ENCODE assay signal across 22 cellular contexts in genomic region chr20:41889871-41890224, GRCh38.
DNase-seq lines count a peak whose midpoint lies in the region; FAIRE-seq and TF ChIP-seq lines count a peak whose summit lies in the region.
"Had no signal": no experiment of that assay in that cellular context is flagged by ENCODE, and none has a peak within 500 bp of the region (broad histone marks: within the 10 kb centered on the region; RNA-seq: fewer than 3 reads in every experiment).

No MANE protein-coding gene starts in this region.

- FAIRE-seq in D721Med (lab: Jason Lieb, UNC) = peak; percentile 87
- FAIRE-seq: A549, GM12878, islet of Langerhans had no signal

- H3K4me1 ChIP-seq in esophagus (ENCODE audit: control insufficient read depth in 2 of 2, insufficient read depth in 2 of 2, low read length in 1 of 2) = peaks cover 0 to 7% of the 10 kb centered on the region in 2 donors
- H3K4me1 ChIP-seq: A549, BLaER1, psoas muscle had no signal

- POLR2A ChIA-PET in RWPE1 (lab: Yijun Ruan, JAX; ENCODE audit: low non-redundant PET) = no interaction called here

- no peaks in the 10 kb centered on the region for H3K9me3 ChIP-seq in esophagus (ENCODE audit: control insufficient read depth in 2 of 2, insufficient read depth in 1 of 2, low read depth in 1 of 2, low read length in 1 of 2)
- H3K9me3 ChIP-seq: A549, BLaER1, psoas muscle had no signal

- CTCF ChIA-PET in RWPE1 (lab: Yijun Ruan, JAX) = interaction anchor here (0.7 to 1.1 kb wide), 2 partner anchors 19 to 1298 kb away, joined by 3 to 5 read pairs; no protein-coding TSS in a partner anchor

- DNase-seq in D721Med (ENCODE audit: insufficient read length, low spot score) (no peak), RWPE1 (ENCODE audit: low spot score) (peak; percentile 36), mucosa of gallbladder (ENCODE audit: low spot score) (peak; percentile 81), DMS114 treated with DMSO at 0.1 percent for 48 hours (lab: John Stamatoyannopoulos, UW; ENCODE audit: unreplicated experiment) (no peak), GM03348 (ENCODE audit: low spot score) (no peak), NCI-H526 (lab: John Stamatoyannopoulos, UW) (no peak)
- DNase-seq in activated CD8-positive, alpha-beta memory T cell treated with anti-CD3 and anti-CD28 coated beads, Interleukin-2, amount 50 U/mL, for 4 hours = no peak
- DNase-seq: activated CD4-positive, alpha-beta T cell treated with anti-CD3 and anti-CD28 coated beads for 48 hours; activated CD8-positive, alpha-beta memory T cell treated with anti-CD3 and anti-CD28 coated beads, Interleukin-2, amount 10 ng/mL, durations not matched to agents 7 days and 5 days; central memory CD4-positive, alpha-beta T cell; DMS 273 treated with DMSO at 0.1 percent for 48 hours; GDM1; natural killer cell; NCI-H226; NK-92 treated with Interleukin-12 subunit alpha and Interleukin-12 subunit beta, amount 100 ng/mL, for 24 hours; psoas muscle; stimulated activated CD4-positive, alpha-beta T cell treated with anti-CD3 and anti-CD28 coated beads, Interleukin-12 subunit alpha, Interleukin-12 subunit beta, amount 100 ng/mL, for 4 hours had no signal

- no peak overlapping the region for H3K27ac ChIP-seq in RWPE1
- H3K27ac ChIP-seq in esophagus (ENCODE audit: low read depth in 2 of 2, low read length in 1 of 2) = peak overlapping the region; percentile 20 to 80
- H3K27ac ChIP-seq: A549, BLaER1, psoas muscle had no signal

- H3K4me3 ChIP-seq in esophagus (ENCODE audit: low read depth in 1 of 2, low read length in 2 of 2) = no peak overlapping the region
- H3K4me3 ChIP-seq: A549, BLaER1, GM12878, psoas muscle had no signal

- TF ChIP-seq CTCF in D721Med (IDR thresholded peaks at IDR 0.05; ENCODE audit: insufficient read depth, missing control alignments) (no peak), RWPE1 (conservative IDR thresholded peaks at IDR 0.05; ENCODE audit: low read depth) (no peak)

- WGBS in esophagus, 2 donors = 28 to 31% methylated on average over 4 of the region's 4 CpGs

- H3K36me3 ChIP-seq in esophagus (ENCODE audit: control insufficient read depth in 2 of 2, insufficient read depth in 2 of 2, low read length in 1 of 2) = no peaks in the 10 kb centered on the region
- H3K36me3 ChIP-seq: BLaER1 had no signal

- no peaks in the 10 kb centered on the region for H3K27me3 ChIP-seq in esophagus (ENCODE audit: control insufficient read depth in 1 of 2, insufficient read depth in 2 of 2, low read length in 2 of 2)
- H3K27me3 ChIP-seq: BLaER1 had no signal

Comparison
In these comparisons a context has a peak if more than half of its experiments do, and no peak if none do; other contexts are left out.
1. DNase-seq: peak in RWPE1 (single experiment) and mucosa of gallbladder (single experiment); none in D721Med (single experiment), DMS114 treated with DMSO at 0.1 percent for 48 hours (single experiment), GM03348 (single experiment), activated CD8-positive, alpha-beta memory T cell treated with anti-CD3 and anti-CD28 coated beads, Interleukin-2, amount 50 U/mL, for 4 hours (single experiment) and NCI-H526 (0 of 2).